23 cellular contexts compared by ENCODE assay signal in genomic region chr7:87001214-87001613, GRCh38. TPM values are rescaled to one million over a fixed set of nuclear protein-coding genes. Genes with fewer than 3 reads are reported as not detected.
DNase-seq lines count a peak whose midpoint lies in the region; ATAC-seq and TF ChIP-seq lines count a peak whose summit lies in the region.
"Had no signal": no experiment of that assay in that cellular context is flagged by ENCODE, and none has a peak within 500 bp of the region (broad histone marks: within the 10 kb centered on the region; RNA-seq: fewer than 3 reads in every experiment).

No MANE protein-coding gene starts in this region.

- H3K27me3 Mint-ChIP-seq in CD8-positive, alpha-beta T cell (ENCODE audit: low read depth): peaks cover 14% of the 10 kb centered on the region

- POLR2A ChIA-PET in CD8-positive, alpha-beta T cell (lab: Charles Lee): interaction anchor here (1.1 kb wide), 1 partner anchor 12 kb away, joined by 3 read pairs; no protein-coding TSS in a partner anchor

- H3K27me3 ChIP-seq in hepatocyte: no peaks in the 10 kb centered on the region
- no peaks in the 10 kb centered on the region for H3K27me3 ChIP-seq in CD8-positive, alpha-beta T cell (ENCODE audit: insufficient read depth, low read length)
- H3K27me3 ChIP-seq: Peyer's patch, upper lobe of left lung had no signal

- no peak overlapping the region for H3K4me3 Mint-ChIP-seq in CD8-positive, alpha-beta T cell
- H3K4me3 Mint-ChIP-seq: activated naive CD4-positive, alpha-beta T cell treated with anti-CD3 and anti-CD28 coated beads, Interleukin-2, amount 50 U/mL, for 24 hours; H9; natural killer cell had no signal

- peaks cover 97% of the 10 kb centered on the region for H3K79me2 ChIP-seq in hepatocyte

- CTCF ChIA-PET in CD8-positive, alpha-beta T cell (lab: Charles Lee): interaction anchor here (1.1 to 1.8 kb wide), 3 partner anchors 24 to 147 kb away, joined by 3 to 7 read pairs (median 4); no protein-coding TSS in a partner anchor

- H3K36me3 Mint-ChIP-seq in CD8-positive, alpha-beta T cell: no peaks in the 10 kb centered on the region
- H3K36me3 Mint-ChIP-seq: activated naive CD4-positive, alpha-beta T cell treated with anti-CD3 and anti-CD28 coated beads, Interleukin-2, amount 50 U/mL, for 24 hours; natural killer cell had no signal

- in situ Hi-C loops in astrocyte of the cerebellum (cut with HindIII; ENCODE audit: low sequenced_read_pairs): no loop called here

- H2AFZ ChIP-seq in hepatocyte: no peak overlapping the region

- H4K20me1 ChIP-seq in hepatocyte (ENCODE audit: insufficient read depth, poor library complexity, severe bottlenecking): peaks cover 13% of the 10 kb centered on the region

- no peaks in the 10 kb centered on the region for H3K9me3 Mint-ChIP-seq in CD8-positive, alpha-beta T cell
- H3K9me3 Mint-ChIP-seq: activated naive CD4-positive, alpha-beta T cell treated with anti-CD3 and anti-CD28 coated beads, Interleukin-2, amount 50 U/mL, for 24 hours; H9; natural killer cell had no signal

- peak overlapping the region; percentile 10 for H3K4me2 ChIP-seq in hepatocyte

- peaks cover 3% of the 10 kb centered on the region for H3K4me1 ChIP-seq in hepatocyte (ENCODE audit: insufficient read depth)
- H3K4me1 ChIP-seq in CD8-positive, alpha-beta T cell (ENCODE audit: insufficient read depth, low read length): no peaks in the 10 kb centered on the region
- H3K4me1 ChIP-seq in mucosa of descending colon (ENCODE audit: low read depth): no peaks in the 10 kb centered on the region
- H3K4me1 ChIP-seq: Peyer's patch had no signal

- H3K4me3 ChIP-seq in astrocyte of the cerebellum (ENCODE audit: low read depth, low read length): no peak overlapping the region
- no peak overlapping the region for H3K4me3 ChIP-seq in hepatocyte
- H3K4me3 ChIP-seq in CD8-positive, alpha-beta T cell (ENCODE audit: low read depth, low read length): no peak overlapping the region
- H3K4me3 ChIP-seq in mucosa of descending colon: no peak overlapping the region
- H3K4me3 ChIP-seq: Peyer's patch, upper lobe of left lung had no signal

- no peaks in the 10 kb centered on the region for H3K9me3 ChIP-seq in hepatocyte (ENCODE audit: low read depth)
- H3K9me3 ChIP-seq in CD8-positive, alpha-beta T cell (ENCODE audit: low read length): no peaks in the 10 kb centered on the region
- H3K9me3 ChIP-seq in mucosa of descending colon: no peaks in the 10 kb centered on the region
- H3K9me3 ChIP-seq: Peyer's patch, upper lobe of left lung had no signal

- H3K27ac Mint-ChIP-seq in CD8-positive, alpha-beta T cell: no peak overlapping the region
- H3K27ac Mint-ChIP-seq: activated naive CD4-positive, alpha-beta T cell treated with anti-CD3 and anti-CD28 coated beads, Interleukin-2, amount 50 U/mL, for 24 hours; natural killer cell had no signal

- peaks cover 2% of the 10 kb centered on the region for H3K4me1 Mint-ChIP-seq in CD8-positive, alpha-beta T cell (ENCODE audit: low read depth)

- intact Hi-C loops in left cardiac atrium (cut with DNase I) (no loop called here), cardiac septum (cut with DNase I) (no loop called here), mucosa of descending colon (cut with DNase I, micrococcal nuclease) (no loop called here)
- intact Hi-C loops in CD8-positive, alpha-beta T cell (cut with DNase I, micrococcal nuclease): no loop called here

- peak overlapping the region; percentile 32 for H3K27ac ChIP-seq in hepatocyte
- no peak overlapping the region for H3K27ac ChIP-seq in CD8-positive, alpha-beta T cell (ENCODE audit: low read depth, low read length)
- H3K27ac ChIP-seq: epithelial cell of prostate, Peyer's patch, upper lobe of left lung had no signal

- TF ChIP-seq CTCF in astrocyte of the cerebellum (IDR thresholded peaks at IDR 0.05; ENCODE audit: low read depth, low read length, missing control alignments): no peak
- no peak for TF ChIP-seq CTCF in hepatocyte (IDR thresholded peaks at IDR 0.05; ENCODE audit: poor library complexity)
- no peak for TF ChIP-seq CTCF in CD8-positive, alpha-beta T cell (IDR thresholded peaks at IDR 0.05)
- no peak for TF ChIP-seq CTCF in mucosa of descending colon (IDR thresholded peaks at IDR 0.05)

- H3K9me2 ChIP-seq in hepatocyte (replicated peaks; ENCODE audit: insufficient read depth): no peaks in the 10 kb centered on the region

- H3K36me3 ChIP-seq in hepatocyte (replicated peaks; ENCODE audit: insufficient read depth, low read depth) (no peaks in the 10 kb centered on the region), mucosa of descending colon (ENCODE audit: low read depth) (no peaks in the 10 kb centered on the region)
- H3K36me3 ChIP-seq in CD8-positive, alpha-beta T cell (ENCODE audit: insufficient read depth, low read length): no peaks in the 10 kb centered on the region
- H3K36me3 ChIP-seq: Peyer's patch, upper lobe of left lung had no signal

- WGBS in hepatocyte (ENCODE audit: low lambda C conversion rate, missing lambda C conversion rate): 66% methylated on average over 2 of the region's 2 CpGs

- ATAC-seq in left cardiac atrium (peak; percentile 30 to 43), GM19035 (IDR thresholded peaks at IDR 0.05; ENCODE audit: unreplicated experiment) (no peak), mucosa of descending colon (no peak)
- no peak for ATAC-seq in CD8-positive, alpha-beta T cell
- ATAC-seq: activated CD4-positive, CD25-positive, alpha-beta regulatory T cell treated with anti-CD3 and anti-CD28 coated beads, Interleukin-2, amount 50 U/mL, for 24 hours; natural killer cell had no signal

- DNase-seq in left cardiac atrium: no peak
- DNase-seq in cardiac septum (ENCODE audit: low spot score): no peak
- peak; percentile 55 for DNase-seq in astrocyte of the cerebellum (ENCODE audit: low read depth)
- DNase-seq in hepatocyte (ENCODE audit: low spot score): peak; percentile 7
- DNase-seq in CD8-positive, alpha-beta T cell: no peak
- DNase-seq in mucosa of descending colon: no peak
- DNase-seq in NCI-H526 treated with DMSO at 0.1 percent for 48 hours (lab: John Stamatoyannopoulos, UW): no peak
- DNase-seq: activated CD8-positive, alpha-beta memory T cell treated with anti-CD3 and anti-CD28 coated beads, Interleukin-2, amount 50 U/mL, for 4 hours; H9; KBM-7; left ventricle myocardium superior; natural killer cell; NCI-H1694 treated with DMSO at 0.1 percent for 48 hours; NCI-H526; Peyer's patch; retina; stimulated activated CD4-positive, alpha-beta T cell treated with anti-CD3 and anti-CD28 coated beads, Interleukin-1b, Interleukin-23, amount 100 ng/mL, for 48 hours; T-helper 1 cell; upper lobe of left lung had no signal

RNA-seq across cellular contexts. Expression of gene ELAPOR2, which starts 58.2 kb away (rescaled TPM):
- total RNA-seq in left cardiac atrium (1 to 10 TPM; 8.0 to 9.5 TPM), cardiac septum (8.9 TPM), hepatocyte (26.7 and 28.3 TPM in 2 replicates), mucosa of descending colon (10 to 100 TPM in 2 of 3 donors, 1 to 10 TPM in 1; 8.0 to 22.4 (median 17.8) TPM)
- polyA plus RNA-seq in hepatocyte: 12.7 and 19.6 TPM in 2 replicates
- 1 to 10 TPM; 5.1 to 5.7 TPM for total RNA-seq in CD8-positive, alpha-beta T cell

Comparison
In these comparisons a context has a peak if more than half of its experiments do, and no peak if none do; other contexts are left out.
1. ATAC-seq: peak in left cardiac atrium (2 of 2); none in GM19035 (single experiment), CD8-positive, alpha-beta T cell (single experiment) and mucosa of descending colon (single experiment).
2. DNase-seq: peak in astrocyte of the cerebellum (single experiment) and hepatocyte (single experiment); none in left cardiac atrium (single experiment), cardiac septum (single experiment), CD8-positive, alpha-beta T cell (0 of 7), mucosa of descending colon (0 of 3) and NCI-H526 treated with DMSO at 0.1 percent for 48 hours (single experiment).